ENCODE assay signal across 3 cellular contexts in genomic region chr2:174350593-174351181, GRCh38.
A peak's percentile ranks its signal among the peaks of the same experiment; 100 is the strongest.
TF ChIP-seq lines count a peak whose summit lies in the region.

No MANE protein-coding gene starts in this region.

TF ChIP-seq in liver, 16 proteins besides CTCF, POLR2A, EP300 and RAD21:
- TF ChIP-seq NR2F2 (IDR thresholded peaks at IDR 0.05) (no peak), FOXA2 (IDR thresholded peaks at IDR 0.05) (peak; percentile 50)

TF ChIP-seq in HepG2, 621 proteins besides CTCF, POLR2A, EP300 and RAD21:
- TF ChIP-seq SRSF1 (optimal IDR thresholded peaks at IDR 0.05; ENCODE audit: low read depth, low read length) (no peak), IRX3 (CRISPR knock-in tag; IDR thresholded peaks at IDR 0.05; ENCODE audit: borderline replicate concordance, low read depth) (no peak), SNAI1 (CRISPR knock-in tag; IDR thresholded peaks at IDR 0.05; ENCODE audit: borderline replicate concordance) (no peak), ZBTB42 (CRISPR knock-in tag; IDR thresholded peaks at IDR 0.05) (no peak), SMAD9 (CRISPR knock-in tag; IDR thresholded peaks at IDR 0.05) (no peak), HMGA1 (CRISPR knock-in tag; conservative IDR thresholded peaks at IDR 0.05) (no peak), ZNF143 (CRISPR knock-in tag; IDR thresholded peaks at IDR 0.05) (no peak), SP140L (CRISPR knock-in tag; IDR thresholded peaks at IDR 0.05; ENCODE audit: borderline replicate concordance) (no peak), TAF1 (CRISPR knock-in tag; IDR thresholded peaks at IDR 0.05) (no peak), ZNF282 (IDR thresholded peaks at IDR 0.05; ENCODE audit: partially characterized antibody) (no peak), DNMT1 (CRISPR knock-in tag; IDR thresholded peaks at IDR 0.05) (no peak), TCF7L2 (IDR thresholded peaks at IDR 0.05; ENCODE audit: low read depth, low read length) (no peak), LCORL (IDR thresholded peaks at IDR 0.05) (no peak), LCORL (CRISPR knock-in tag; IDR thresholded peaks at IDR 0.05) (no peak), ZFP41 (CRISPR knock-in tag; IDR thresholded peaks at IDR 0.05; ENCODE audit: borderline replicate concordance) (no peak), ZBTB25 (CRISPR knock-in tag; IDR thresholded peaks at IDR 0.05) (no peak)
- TF ChIP-seq, protein P1, sequence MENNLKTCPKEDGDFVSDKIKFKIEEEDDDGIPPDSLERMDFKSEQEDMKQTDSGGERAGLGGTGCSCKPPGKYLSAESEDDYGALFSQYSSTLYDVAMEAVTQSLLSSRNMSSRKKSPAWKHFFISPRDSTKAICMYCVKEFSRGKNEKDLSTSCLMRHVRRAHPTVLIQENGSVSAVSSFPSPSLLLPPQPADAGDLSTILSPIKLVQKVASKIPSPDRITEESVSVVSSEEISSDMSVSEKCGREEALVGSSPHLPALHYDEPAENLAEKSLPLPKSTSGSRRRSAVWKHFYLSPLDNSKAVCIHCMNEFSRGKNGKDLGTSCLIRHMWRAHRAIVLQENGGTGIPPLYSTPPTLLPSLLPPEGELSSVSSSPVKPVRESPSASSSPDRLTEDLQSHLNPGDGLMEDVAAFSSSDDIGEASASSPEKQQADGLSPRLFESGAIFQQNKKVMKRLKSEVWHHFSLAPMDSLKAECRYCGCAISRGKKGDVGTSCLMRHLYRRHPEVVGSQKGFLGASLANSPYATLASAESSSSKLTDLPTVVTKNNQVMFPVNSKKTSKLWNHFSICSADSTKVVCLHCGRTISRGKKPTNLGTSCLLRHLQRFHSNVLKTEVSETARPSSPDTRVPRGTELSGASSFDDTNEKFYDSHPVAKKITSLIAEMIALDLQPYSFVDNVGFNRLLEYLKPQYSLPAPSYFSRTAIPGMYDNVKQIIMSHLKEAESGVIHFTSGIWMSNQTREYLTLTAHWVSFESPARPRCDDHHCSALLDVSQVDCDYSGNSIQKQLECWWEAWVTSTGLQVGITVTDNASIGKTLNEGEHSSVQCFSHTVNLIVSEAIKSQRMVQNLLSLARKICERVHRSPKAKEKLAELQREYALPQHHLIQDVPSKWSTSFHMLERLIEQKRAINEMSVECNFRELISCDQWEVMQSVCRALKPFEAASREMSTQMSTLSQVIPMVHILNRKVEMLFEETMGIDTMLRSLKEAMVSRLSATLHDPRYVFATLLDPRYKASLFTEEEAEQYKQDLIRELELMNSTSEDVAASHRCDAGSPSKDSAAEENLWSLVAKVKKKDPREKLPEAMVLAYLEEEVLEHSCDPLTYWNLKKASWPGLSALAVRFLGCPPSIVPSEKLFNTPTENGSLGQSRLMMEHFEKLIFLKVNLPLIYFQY (CRISPR knock-in tag; IDR thresholded peaks at IDR 0.05; ENCODE audit: borderline replicate concordance), result no peak

TF ChIP-seq in K562, 482 proteins besides CTCF, POLR2A, EP300 and RAD21 (continues in another document):
- TF ChIP-seq POLR2H (tag; IDR thresholded peaks at IDR 0.05; ENCODE audit: low read depth), result no peak
- TF ChIP-seq STAT5A (IDR thresholded peaks at IDR 0.05; ENCODE audit: borderline replicate concordance, low read length), result peak; percentile 29; the same call in 1 of the 2 replicates
- no peak for TF ChIP-seq MITF (IDR thresholded peaks at IDR 0.05)
- no peak for TF ChIP-seq PTRF (tag; IDR thresholded peaks at IDR 0.05)
- TF ChIP-seq SRSF9 (IDR thresholded peaks at IDR 0.05; ENCODE audit: borderline replicate concordance, low read depth, low read length), result no peak
- no peak for TF ChIP-seq ZBTB43 (CRISPR knock-in tag; IDR thresholded peaks at IDR 0.05)
- no peak for TF ChIP-seq RBM17 (IDR thresholded peaks at IDR 0.05; ENCODE audit: borderline replicate concordance, low read depth, low read length)
- TF ChIP-seq BDP1 (IDR thresholded peaks at IDR 0.05; ENCODE audit: insufficient read depth, insufficient read length), result no peak
- TF ChIP-seq ATF2 (CRISPR knock-in tag; IDR thresholded peaks at IDR 0.05), result no peak
- no peak for TF ChIP-seq SETDB1 (IDR thresholded peaks at IDR 0.05; ENCODE audit: low read length)
- TF ChIP-seq SREBF2 (CRISPR knock-in tag; IDR thresholded peaks at IDR 0.05), result no peak
- TF ChIP-seq TCFL5 (CRISPR knock-in tag; conservative IDR thresholded peaks at IDR 0.05), result no peak
- TF ChIP-seq, protein P2, sequence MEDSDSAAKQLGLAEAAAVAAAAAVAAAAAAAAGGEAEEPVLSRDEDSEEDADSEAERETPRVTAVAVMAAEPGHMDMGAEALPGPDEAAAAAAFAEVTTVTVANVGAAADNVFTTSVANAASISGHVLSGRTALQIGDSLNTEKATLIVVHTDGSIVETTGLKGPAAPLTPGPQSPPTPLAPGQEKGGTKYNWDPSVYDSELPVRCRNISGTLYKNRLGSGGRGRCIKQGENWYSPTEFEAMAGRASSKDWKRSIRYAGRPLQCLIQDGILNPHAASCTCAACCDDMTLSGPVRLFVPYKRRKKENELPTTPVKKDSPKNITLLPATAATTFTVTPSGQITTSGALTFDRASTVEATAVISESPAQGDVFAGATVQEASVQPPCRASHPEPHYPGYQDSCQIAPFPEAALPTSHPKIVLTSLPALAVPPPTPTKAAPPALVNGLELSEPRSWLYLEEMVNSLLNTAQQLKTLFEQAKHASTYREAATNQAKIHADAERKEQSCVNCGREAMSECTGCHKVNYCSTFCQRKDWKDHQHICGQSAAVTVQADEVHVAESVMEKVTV (CRISPR knock-in tag; IDR thresholded peaks at IDR 0.05), result no peak
- TF ChIP-seq TEAD4 (IDR thresholded peaks at IDR 0.05; ENCODE audit: low read length), result 0 out of 2 replicates have a peak, but pooled peaks have one; percentile 30
- TF ChIP-seq TEAD4 (CRISPR knock-in tag; IDR thresholded peaks at IDR 0.05; ENCODE audit: borderline replicate concordance), result no peak
- TF ChIP-seq TAL1 (IDR thresholded peaks at IDR 0.05), result peak; percentile 60
- peak; percentile 36; the same call in 1 of the 2 replicates for TF ChIP-seq DPF2 (IDR thresholded peaks at IDR 0.05)
- peak; percentile 26; the same call in 1 of the 2 replicates for TF ChIP-seq TCF3 (CRISPR knock-in tag; IDR thresholded peaks at IDR 0.05)
- no peak for TF ChIP-seq SNIP1 (IDR thresholded peaks at IDR 0.05; ENCODE audit: low read depth)
- TF ChIP-seq, protein P3, sequence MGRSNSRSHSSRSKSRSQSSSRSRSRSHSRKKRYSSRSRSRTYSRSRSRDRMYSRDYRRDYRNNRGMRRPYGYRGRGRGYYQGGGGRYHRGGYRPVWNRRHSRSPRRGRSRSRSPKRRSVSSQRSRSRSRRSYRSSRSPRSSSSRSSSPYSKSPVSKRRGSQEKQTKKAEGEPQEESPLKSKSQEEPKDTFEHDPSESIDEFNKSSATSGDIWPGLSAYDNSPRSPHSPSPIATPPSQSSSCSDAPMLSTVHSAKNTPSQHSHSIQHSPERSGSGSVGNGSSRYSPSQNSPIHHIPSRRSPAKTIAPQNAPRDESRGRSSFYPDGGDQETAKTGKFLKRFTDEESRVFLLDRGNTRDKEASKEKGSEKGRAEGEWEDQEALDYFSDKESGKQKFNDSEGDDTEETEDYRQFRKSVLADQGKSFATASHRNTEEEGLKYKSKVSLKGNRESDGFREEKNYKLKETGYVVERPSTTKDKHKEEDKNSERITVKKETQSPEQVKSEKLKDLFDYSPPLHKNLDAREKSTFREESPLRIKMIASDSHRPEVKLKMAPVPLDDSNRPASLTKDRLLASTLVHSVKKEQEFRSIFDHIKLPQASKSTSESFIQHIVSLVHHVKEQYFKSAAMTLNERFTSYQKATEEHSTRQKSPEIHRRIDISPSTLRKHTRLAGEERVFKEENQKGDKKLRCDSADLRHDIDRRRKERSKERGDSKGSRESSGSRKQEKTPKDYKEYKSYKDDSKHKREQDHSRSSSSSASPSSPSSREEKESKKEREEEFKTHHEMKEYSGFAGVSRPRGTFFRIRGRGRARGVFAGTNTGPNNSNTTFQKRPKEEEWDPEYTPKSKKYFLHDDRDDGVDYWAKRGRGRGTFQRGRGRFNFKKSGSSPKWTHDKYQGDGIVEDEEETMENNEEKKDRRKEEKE (IDR thresholded peaks at IDR 0.05; ENCODE audit: borderline replicate concordance in 1 of 2, control insufficient read depth in 1 of 2, low read depth in 2 of 2, low read length in 1 of 2), result no peak
- no peak for TF ChIP-seq ZNF41 (CRISPR knock-in tag; conservative IDR thresholded peaks at IDR 0.05)
- no peak for TF ChIP-seq E2F6 (IDR thresholded peaks at IDR 0.05; ENCODE audit: borderline replicate concordance in 1 of 2, extremely low read depth in 1 of 2, insufficient read depth in 1 of 2, insufficient read length in 1 of 2, low read depth in 1 of 2, low read length in 1 of 2, poor library complexity in 1 of 2, severe bottlenecking in 1 of 2)
- TF ChIP-seq ARID1B (IDR thresholded peaks at IDR 0.05), result peak; percentile 58; the same call in 1 of the 2 replicates
- 0 out of 2 replicates have a peak, but pooled peaks have one; percentile 18 for TF ChIP-seq SMARCA4 (IDR thresholded peaks at IDR 0.05)
- peak; percentile 82 for TF ChIP-seq CEBPB (tag; IDR thresholded peaks at IDR 0.05)
- peak; percentile 51; the same call in 1 of the 2 replicates for TF ChIP-seq PKNOX1 (IDR thresholded peaks at IDR 0.05)
- TF ChIP-seq FOXA3 (CRISPR knock-in tag; conservative IDR thresholded peaks at IDR 0.05 in 1 of 2, IDR thresholded peaks at IDR 0.05 in 1 of 2), result peak in 1 of 2 experiments; percentile 85; a peak in 2 of 4 replicates
- no peak for TF ChIP-seq ZNF217 (CRISPR knock-in tag; IDR thresholded peaks at IDR 0.05)
- no peak for TF ChIP-seq TCF7L2 (IDR thresholded peaks at IDR 0.05; ENCODE audit: low read depth, low read length)
- peak; percentile 35; the same call in 1 of the 2 replicates for TF ChIP-seq NCOR1 (IDR thresholded peaks at IDR 0.05)
- TF ChIP-seq, protein P4, sequence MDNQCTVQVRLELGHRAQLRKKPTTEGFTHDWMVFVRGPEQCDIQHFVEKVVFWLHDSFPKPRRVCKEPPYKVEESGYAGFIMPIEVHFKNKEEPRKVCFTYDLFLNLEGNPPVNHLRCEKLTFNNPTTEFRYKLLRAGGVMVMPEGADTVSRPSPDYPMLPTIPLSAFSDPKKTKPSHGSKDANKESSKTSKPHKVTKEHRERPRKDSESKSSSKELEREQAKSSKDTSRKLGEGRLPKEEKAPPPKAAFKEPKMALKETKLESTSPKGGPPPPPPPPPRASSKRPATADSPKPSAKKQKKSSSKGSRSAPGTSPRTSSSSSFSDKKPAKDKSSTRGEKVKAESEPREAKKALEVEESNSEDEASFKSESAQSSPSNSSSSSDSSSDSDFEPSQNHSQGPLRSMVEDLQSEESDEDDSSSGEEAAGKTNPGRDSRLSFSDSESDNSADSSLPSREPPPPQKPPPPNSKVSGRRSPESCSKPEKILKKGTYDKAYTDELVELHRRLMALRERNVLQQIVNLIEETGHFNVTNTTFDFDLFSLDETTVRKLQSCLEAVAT (IDR thresholded peaks at IDR 0.05), result no peak
- TF ChIP-seq, protein P5, sequence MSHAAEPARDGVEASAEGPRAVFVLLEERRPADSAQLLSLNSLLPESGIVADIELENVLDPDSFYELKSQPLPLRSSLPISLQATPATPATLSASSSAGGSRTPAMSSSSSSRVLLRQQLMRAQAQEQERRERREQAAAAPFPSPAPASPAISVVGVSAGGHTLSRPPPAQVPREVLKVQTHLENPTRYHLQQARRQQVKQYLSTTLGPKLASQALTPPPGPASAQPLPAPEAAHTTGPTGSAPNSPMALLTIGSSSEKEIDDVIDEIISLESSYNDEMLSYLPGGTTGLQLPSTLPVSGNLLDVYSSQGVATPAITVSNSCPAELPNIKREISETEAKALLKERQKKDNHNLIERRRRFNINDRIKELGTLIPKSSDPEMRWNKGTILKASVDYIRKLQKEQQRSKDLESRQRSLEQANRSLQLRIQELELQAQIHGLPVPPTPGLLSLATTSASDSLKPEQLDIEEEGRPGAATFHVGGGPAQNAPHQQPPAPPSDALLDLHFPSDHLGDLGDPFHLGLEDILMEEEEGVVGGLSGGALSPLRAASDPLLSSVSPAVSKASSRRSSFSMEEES (CRISPR knock-in tag; IDR thresholded peaks at IDR 0.05), result no peak
- no peak for TF ChIP-seq ZNF830 (CRISPR knock-in tag; IDR thresholded peaks at IDR 0.05)
